17 cellular contexts compared by ENCODE assay signal in genomic region chr14:50388256-50388931, GRCh38. TPM values are rescaled to one million over a fixed set of nuclear protein-coding genes. Genes with fewer than 3 reads are reported as not detected.
DNase-seq lines count a peak whose midpoint lies in the region; ATAC-seq and TF ChIP-seq lines count a peak whose summit lies in the region.
"Had no signal": no experiment of that assay in that cellular context is flagged by ENCODE, and none has a peak within 500 bp of the region (broad histone marks: within the 10 kb centered on the region; RNA-seq: fewer than 3 reads in every experiment).

No MANE protein-coding gene starts in this region.

- no peak for TF ChIP-seq CTCF in neural cell (IDR thresholded peaks at IDR 0.05; ENCODE audit: poor library complexity, severe bottlenecking)

- no peaks in the 10 kb centered on the region for H4K20me1 ChIP-seq in neural cell (ENCODE audit: insufficient read depth)

- H3K4me3 Mint-ChIP-seq in activated CD8-positive, alpha-beta memory T cell treated with anti-CD3 and anti-CD28 coated beads, Interleukin-2, amount 10 ng/mL, durations not matched to agents 7 days and 5 days: no peak overlapping the region
- H3K4me3 Mint-ChIP-seq: activated CD4-positive, alpha-beta T cell treated with anti-CD3 and anti-CD28 coated beads for 36 hours; CD4-positive, alpha-beta T cell had no signal

- no CpG with 5 or more reads among the region's 9 CpGs for WGBS in iPS DF 6.9 (ENCODE audit: insufficient coverage, insufficient read length)

- no peak overlapping the region for H3K4me2 ChIP-seq in neural cell (ENCODE audit: low read length)

- peak; percentile 40 for DNase-seq in activated CD8-positive, alpha-beta memory T cell treated with anti-CD3 and anti-CD28 coated beads for 24 hours
- DNase-seq in activated CD8-positive, alpha-beta memory T cell treated with anti-CD3 and anti-CD28 coated beads, Interleukin-2, amount 10 ng/mL, durations not matched to agents 7 days and 5 days: no peak
- peak; percentile 5 for DNase-seq in iPS DF 6.9 (ENCODE audit: low read depth, low spot score)
- DNase-seq in activated naive CD4-positive, alpha-beta T cell treated with anti-CD3 and anti-CD28 coated beads, Interleukin-2, amount 50 U/mL, for 72 hours (ENCODE audit: low spot score in 2 of 2): no peak
- no peak for DNase-seq in UCSD-AML1 (lab: John Stamatoyannopoulos, UW; ENCODE audit: unreplicated experiment)
- no peak for DNase-seq in COR-L47 (lab: John Stamatoyannopoulos, UW)
- DNase-seq: activated CD4-positive, alpha-beta T cell treated with anti-CD3 and anti-CD28 coated beads for 36 hours; activated T-cell treated with anti-CD3 and anti-CD28 coated beads, Interleukin-2, amount 50 U/mL, for 48 hours; CD4-positive, alpha-beta T cell; hypothalamus; MM.1S; NCI-H2081; psoas muscle; stimulated activated CD4-positive, alpha-beta T cell treated with anti-CD3 and anti-CD28 coated beads, Interleukin-2, amount 100 ng/mL, for 24 hours; tibial artery had no signal

- H2AFZ ChIP-seq in neural cell (ENCODE audit: low read depth, low read length): no peak overlapping the region

- H3K36me3 Mint-ChIP-seq in activated CD8-positive, alpha-beta memory T cell treated with anti-CD3 and anti-CD28 coated beads, Interleukin-2, amount 10 ng/mL, durations not matched to agents 7 days and 5 days: no peaks in the 10 kb centered on the region
- no peaks in the 10 kb centered on the region for H3K36me3 Mint-ChIP-seq in activated naive CD4-positive, alpha-beta T cell treated with anti-CD3 and anti-CD28 coated beads, Interleukin-2, amount 50 U/mL, for 72 hours

- no peaks in the 10 kb centered on the region for H3K9me2 ChIP-seq in neural cell (ENCODE audit: insufficient read depth, low read length)

- no peaks in the 10 kb centered on the region for H3K4me1 Mint-ChIP-seq in activated CD8-positive, alpha-beta memory T cell treated with anti-CD3 and anti-CD28 coated beads, Interleukin-2, amount 10 ng/mL, durations not matched to agents 7 days and 5 days
- H3K4me1 Mint-ChIP-seq: activated CD4-positive, alpha-beta T cell treated with anti-CD3 and anti-CD28 coated beads for 36 hours had no signal

- H3K4me1 ChIP-seq in iPS DF 6.9 (ENCODE audit: control insufficient read depth, insufficient read depth, low read length): no peaks in the 10 kb centered on the region
- H3K4me1 ChIP-seq: psoas muscle, tibial artery had no signal

- ATAC-seq in activated CD8-positive, alpha-beta memory T cell treated with anti-CD3 and anti-CD28 coated beads, Interleukin-2, amount 10 ng/mL, durations not matched to agents 7 days and 5 days: no peak
- ATAC-seq in activated naive CD4-positive, alpha-beta T cell treated with anti-CD3 and anti-CD28 coated beads, Interleukin-2, amount 50 U/mL, for 72 hours: no peak
- ATAC-seq in HG03159 (IDR thresholded peaks at IDR 0.05; ENCODE audit: unreplicated experiment): no peak
- ATAC-seq: activated CD4-positive, alpha-beta T cell treated with anti-CD3 and anti-CD28 coated beads for 36 hours; psoas muscle had no signal

- H3K27me3 Mint-ChIP-seq in activated CD8-positive, alpha-beta memory T cell treated with anti-CD3 and anti-CD28 coated beads, Interleukin-2, amount 10 ng/mL, durations not matched to agents 7 days and 5 days: no peaks in the 10 kb centered on the region
- H3K27me3 Mint-ChIP-seq: CD4-positive, alpha-beta T cell had no signal

- no peak for TF ChIP-seq EP300 in neural cell (conservative IDR thresholded peaks at IDR 0.05; ENCODE audit: poor library complexity, severe bottlenecking)

- H3K9me3 ChIP-seq in iPS DF 6.9 (ENCODE audit: control insufficient read depth, insufficient read depth, low read length) (no peaks in the 10 kb centered on the region), neural cell (ENCODE audit: low read length) (no peaks in the 10 kb centered on the region)
- H3K9me3 ChIP-seq: psoas muscle, tibial artery had no signal

- H3F3A ChIP-seq in neural cell (ENCODE audit: insufficient read depth, low read length, poor library complexity, severe bottlenecking): no peaks in the 10 kb centered on the region

- no peak for TF ChIP-seq RAD21 in neural cell (conservative IDR thresholded peaks at IDR 0.05)

- H3K27ac Mint-ChIP-seq in activated CD8-positive, alpha-beta memory T cell treated with anti-CD3 and anti-CD28 coated beads, Interleukin-2, amount 10 ng/mL, durations not matched to agents 7 days and 5 days: no peak overlapping the region
- H3K27ac Mint-ChIP-seq in activated naive CD4-positive, alpha-beta T cell treated with anti-CD3 and anti-CD28 coated beads, Interleukin-2, amount 50 U/mL, for 72 hours: no peak overlapping the region
- H3K27ac Mint-ChIP-seq: activated CD4-positive, alpha-beta T cell treated with anti-CD3 and anti-CD28 coated beads for 36 hours; CD4-positive, alpha-beta T cell had no signal

- no peaks in the 10 kb centered on the region for H3K27me3 ChIP-seq in iPS DF 6.9 (ENCODE audit: control insufficient read depth, insufficient read depth, low read length)
- no peaks in the 10 kb centered on the region for H3K27me3 ChIP-seq in neural cell (ENCODE audit: insufficient read depth, low read depth, low read length)
- H3K27me3 ChIP-seq: tibial artery had no signal

- H3K4me3 ChIP-seq in iPS DF 6.9 (ENCODE audit: low read length): no peak overlapping the region
- no peak overlapping the region for H3K4me3 ChIP-seq in neural cell (ENCODE audit: low read length)
- H3K4me3 ChIP-seq: psoas muscle, tibial artery had no signal

- no peaks in the 10 kb centered on the region for H3K79me2 ChIP-seq in neural cell (replicated peaks; ENCODE audit: insufficient read depth, low read length)

- H3K27ac ChIP-seq in iPS DF 6.9 (ENCODE audit: low read length): no peak overlapping the region
- no peak overlapping the region for H3K27ac ChIP-seq in neural cell (ENCODE audit: low read length)
- H3K27ac ChIP-seq: psoas muscle, tibial artery had no signal

- H3K36me3 ChIP-seq in iPS DF 6.9 (ENCODE audit: control insufficient read depth, insufficient read depth, low read length): no peaks in the 10 kb centered on the region
- no peaks in the 10 kb centered on the region for H3K36me3 ChIP-seq in neural cell (ENCODE audit: insufficient read depth, low read length)
- H3K36me3 ChIP-seq: tibial artery had no signal

- CTCF ChIA-PET in activated CD8-positive, alpha-beta memory T cell treated with anti-CD3 and anti-CD28 coated beads, Interleukin-2, amount 10 ng/mL, durations not matched to agents 7 days and 5 days (lab: Charles Lee): no interaction called here

- no peaks in the 10 kb centered on the region for H3K9me3 Mint-ChIP-seq in activated CD8-positive, alpha-beta memory T cell treated with anti-CD3 and anti-CD28 coated beads, Interleukin-2, amount 10 ng/mL, durations not matched to agents 7 days and 5 days (ENCODE audit: low read depth)
- no peaks in the 10 kb centered on the region for H3K9me3 Mint-ChIP-seq in activated naive CD4-positive, alpha-beta T cell treated with anti-CD3 and anti-CD28 coated beads, Interleukin-2, amount 50 U/mL, for 72 hours
- H3K9me3 Mint-ChIP-seq: CD4-positive, alpha-beta T cell had no signal

- H3K9ac ChIP-seq in neural cell (ENCODE audit: low read length): no peak overlapping the region

TF ChIP-seq in neural cell, 6 proteins besides CTCF, POLR2A, EP300 and RAD21:
- TF ChIP-seq EZH2 (IDR thresholded peaks at IDR 0.05; ENCODE audit: borderline replicate concordance, insufficient read depth, low read length, poor library complexity, severe bottlenecking) (no peak), SMC3 (conservative IDR thresholded peaks at IDR 0.05; ENCODE audit: poor library complexity) (no peak), TAF1 (IDR thresholded peaks at IDR 0.05; ENCODE audit: low read depth) (no peak), POLR2AphosphoS5 (IDR thresholded peaks at IDR 0.05) (peak; percentile 51)

RNA-seq across cellular contexts. Expression of gene CDKL1, which starts 8.3 kb away (rescaled TPM):
- 10 to 100 TPM; 13.5 to 17.6 TPM for total RNA-seq in activated CD8-positive, alpha-beta memory T cell treated with anti-CD3 and anti-CD28 coated beads, Interleukin-2, amount 10 ng/mL, durations not matched to agents 7 days and 5 days
- polyA plus RNA-seq in neural cell: 1.8 and 3.1 TPM in 2 replicates
- polyA minus RNA-seq in neural cell: 3.4 and 5.6 TPM in 2 replicates
- total RNA-seq in activated naive CD4-positive, alpha-beta T cell treated with anti-CD3 and anti-CD28 coated beads, Interleukin-2, amount 50 U/mL, for 72 hours: 1 to 10 TPM; 4.3 to 6.1 TPM

Comparison
In these comparisons a context has a peak if more than half of its experiments do, and no peak if none do; other contexts are left out.
1. DNase-seq: peak in activated CD8-positive, alpha-beta memory T cell treated with anti-CD3 and anti-CD28 coated beads for 24 hours (single experiment) and iPS DF 6.9 (single experiment); none in activated CD8-positive, alpha-beta memory T cell treated with anti-CD3 and anti-CD28 coated beads, Interleukin-2, amount 10 ng/mL, durations not matched to agents 7 days and 5 days (single experiment), activated naive CD4-positive, alpha-beta T cell treated with anti-CD3 and anti-CD28 coated beads, Interleukin-2, amount 50 U/mL, for 72 hours (0 of 2), UCSD-AML1 (single experiment) and COR-L47 (single experiment).